Comparison of ENCODE assay signal across 11 cellular contexts in the genomic region with DNA sequence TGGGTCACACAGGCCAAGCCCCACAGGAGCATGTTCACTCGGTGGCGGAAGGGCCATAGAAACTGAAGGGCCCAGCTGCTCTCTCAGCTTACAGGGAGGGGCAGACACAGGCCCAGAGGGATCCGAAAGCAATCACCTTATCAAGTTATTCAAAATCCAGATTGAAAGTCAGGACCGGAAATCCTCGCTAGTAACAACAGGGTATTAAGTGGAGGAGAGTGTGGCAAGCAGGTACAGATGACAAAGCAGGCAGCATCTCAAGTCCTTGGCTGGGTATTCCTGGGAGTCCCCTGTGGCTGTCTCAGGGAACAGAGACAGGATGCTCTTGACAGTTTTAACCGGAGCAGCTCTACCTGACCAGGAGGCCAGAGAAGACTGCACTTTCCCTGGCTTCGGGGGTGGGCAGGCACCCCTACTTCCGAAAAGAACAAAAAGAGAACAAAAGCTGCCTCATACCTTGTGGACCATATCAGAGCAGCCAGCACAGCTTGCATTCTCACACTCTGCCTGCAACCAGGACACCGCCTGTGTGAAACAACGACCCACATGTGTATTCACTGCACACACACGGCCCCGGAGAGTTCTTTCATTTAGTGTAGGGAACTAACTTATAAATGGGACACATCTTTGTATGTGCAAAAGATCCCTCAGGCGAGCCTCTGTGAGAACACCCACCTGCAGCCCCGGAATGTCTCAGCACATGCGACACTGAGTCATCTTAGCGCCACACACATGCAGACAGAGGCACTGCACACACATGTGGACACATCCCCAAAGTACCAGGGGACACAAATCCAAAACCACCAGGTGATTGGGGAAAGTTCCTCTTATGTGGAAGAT.
A peak's percentile ranks its signal among the peaks of the same experiment; 100 is the strongest.
DNase-seq lines count a peak whose midpoint lies in the region; FAIRE-seq and TF ChIP-seq lines count a peak whose summit lies in the region.
"Had no signal": no experiment of that assay in that cellular context is flagged by ENCODE, and none has a peak within 500 bp of the region (broad histone marks: within the 10 kb centered on the region; RNA-seq: fewer than 3 reads in every experiment).

No MANE protein-coding gene starts in this region.

- H3K4me1 Mint-ChIP-seq in endodermal cell = peaks cover 44% of the 10 kb centered on the region

- H3K9ac ChIP-seq in endodermal cell (ENCODE audit: extremely low read depth, low read length, poor library complexity, severe bottlenecking) = no peak overlapping the region

- H3K27me3 ChIP-seq in endodermal cell (ENCODE audit: control insufficient read depth, insufficient read depth, low read length, poor library complexity, severe bottlenecking) (no peaks in the 10 kb centered on the region), brain microvascular endothelial cell (replicated peaks) (no peaks in the 10 kb centered on the region)

- in situ Hi-C loops in brain microvascular endothelial cell (cut with HindIII; ENCODE audit: low pct_ligation_motif_present, low sequenced_read_pairs) = no loop called here

- no peaks in the 10 kb centered on the region for H3K36me3 Mint-ChIP-seq in endodermal cell (ENCODE audit: low read depth)

- peaks cover 6% of the 10 kb centered on the region for H3K4me1 ChIP-seq in endodermal cell (ENCODE audit: control insufficient read depth, insufficient read depth, low read length)

- FAIRE-seq in GM19239 (lab: Jason Lieb, UNC) = no peak
- FAIRE-seq: endometrium had no signal

- H3K27me3 Mint-ChIP-seq in endodermal cell (ENCODE audit: insufficient read depth) = no peaks in the 10 kb centered on the region
- H3K27me3 Mint-ChIP-seq: activated CD8-positive, alpha-beta T cell treated with anti-CD3 and anti-CD28 coated beads for 36 hours; activated naive CD8-positive, alpha-beta T cell treated with anti-CD3 and anti-CD28 coated beads, Interleukin-2, amount 10 ng/mL, durations not matched to agents 7 days and 5 days had no signal

- 88% methylated on average over 15 to 16 of the region's 16 CpGs for WGBS in endodermal cell (ENCODE audit: insufficient coverage in 1 of 2, insufficient read length in 1 of 2), 2 experiments

- no peaks in the 10 kb centered on the region for H3K9me3 ChIP-seq in endodermal cell (ENCODE audit: control insufficient read depth, low read length)

- H3K36me3 ChIP-seq in endodermal cell (ENCODE audit: control insufficient read depth, insufficient read depth, low read length) = no peaks in the 10 kb centered on the region
- no peaks in the 10 kb centered on the region for H3K36me3 ChIP-seq in brain microvascular endothelial cell (replicated peaks)

- H3K27ac ChIP-seq in endodermal cell (ENCODE audit: low read depth, low read length) (peak overlapping the region; percentile 48), brain microvascular endothelial cell (no peak overlapping the region)

- peak; percentile 39; the same call in 1 of the 2 replicates for TF ChIP-seq CTCF in GM12874 (IDR thresholded peaks at IDR 0.05; ENCODE audit: insufficient read depth, low read depth, low read length)
- TF ChIP-seq CTCF in endodermal cell (conservative IDR thresholded peaks at IDR 0.05) = no peak
- no peak for TF ChIP-seq CTCF in brain microvascular endothelial cell (IDR thresholded peaks at IDR 0.05; ENCODE audit: low read depth, low read length, missing control alignments)

- no peak overlapping the region for H3K4me3 Mint-ChIP-seq in endodermal cell
- H3K4me3 Mint-ChIP-seq: activated CD8-positive, alpha-beta T cell treated with anti-CD3 and anti-CD28 coated beads for 36 hours; activated naive CD8-positive, alpha-beta T cell treated with anti-CD3 and anti-CD28 coated beads, Interleukin-2, amount 10 ng/mL, durations not matched to agents 7 days and 5 days had no signal

- no peak overlapping the region for H3K4me3 ChIP-seq in endodermal cell (ENCODE audit: low read length)
- H3K4me3 ChIP-seq in brain microvascular endothelial cell (ENCODE audit: low read depth, low read length) = no peak overlapping the region

- no peaks in the 10 kb centered on the region for H3K9me3 Mint-ChIP-seq in endodermal cell
- H3K9me3 Mint-ChIP-seq: activated CD8-positive, alpha-beta T cell treated with anti-CD3 and anti-CD28 coated beads for 36 hours; activated naive CD8-positive, alpha-beta T cell treated with anti-CD3 and anti-CD28 coated beads, Interleukin-2, amount 10 ng/mL, durations not matched to agents 7 days and 5 days had no signal

- DNase-seq in NCI-H345 treated with DMSO at 0.1 percent for 48 hours (lab: John Stamatoyannopoulos, UW; ENCODE audit: unreplicated experiment) = peak; percentile 55
- DNase-seq in endodermal cell = no peak
- peak; percentile 44 for DNase-seq in retina
- DNase-seq in GM19239 (ENCODE audit: insufficient read length, low spot score) = no peak
- DNase-seq in SK-N-DZ (ENCODE audit: low spot score) = no peak
- DNase-seq in NCI-H146 treated with DMSO at 0.1 percent for 48 hours (lab: John Stamatoyannopoulos, UW; ENCODE audit: unreplicated experiment) = no peak
- no peak for DNase-seq in brain microvascular endothelial cell
- DNase-seq: activated CD8-positive, alpha-beta T cell treated with anti-CD3 and anti-CD28 coated beads for 36 hours; activated naive CD8-positive, alpha-beta T cell treated with anti-CD3 and anti-CD28 coated beads, Interleukin-2, amount 10 ng/mL, durations not matched to agents 7 days and 5 days had no signal

- H3K27ac Mint-ChIP-seq in endodermal cell = peak overlapping the region; percentile 52
- H3K27ac Mint-ChIP-seq: activated CD8-positive, alpha-beta T cell treated with anti-CD3 and anti-CD28 coated beads for 36 hours had no signal

Comparison
In these comparisons a context has a peak if more than half of its experiments do, and no peak if none do; other contexts are left out.
1. DNase-seq: peak in NCI-H345 treated with DMSO at 0.1 percent for 48 hours (single experiment) and retina (single experiment); none in endodermal cell (single experiment), GM19239 (single experiment), SK-N-DZ (single experiment), NCI-H146 treated with DMSO at 0.1 percent for 48 hours (single experiment) and brain microvascular endothelial cell (single experiment).